ENCODE assay signal across 1 cellular context in genomic region chr10:123117644-123118409, GRCh38.
TF ChIP-seq lines count a peak whose summit lies in the region.

No MANE protein-coding gene starts in this region.

TF ChIP-seq in IMR-90, 13 proteins besides CTCF, POLR2A, EP300 and RAD21:
- no peak for TF ChIP-seq ELK1 (IDR thresholded peaks at IDR 0.05; ENCODE audit: borderline replicate concordance, low read depth, low read length)
- no peak for TF ChIP-seq MAFK (IDR thresholded peaks at IDR 0.05; ENCODE audit: low read depth, low read length)
- TF ChIP-seq SMC3 (IDR thresholded peaks at IDR 0.05; ENCODE audit: low read depth, low read length): no peak
- no peak for TF ChIP-seq CHD1 (IDR thresholded peaks at IDR 0.05; ENCODE audit: low read depth, low read length)
- no peak for TF ChIP-seq CEBPB (IDR thresholded peaks at IDR 0.05; ENCODE audit: low read depth, low read length)
- no peak for TF ChIP-seq USF2 (IDR thresholded peaks at IDR 0.05; ENCODE audit: low read depth, low read length)
- TF ChIP-seq MXI1 (IDR thresholded peaks at IDR 0.05; ENCODE audit: borderline replicate concordance, low read depth, low read length): no peak
- no peak for TF ChIP-seq NFE2L2 (IDR thresholded peaks at IDR 0.05; ENCODE audit: low read depth, low read length)
- TF ChIP-seq RCOR1 (IDR thresholded peaks at IDR 0.05; ENCODE audit: insufficient replicate concordance, low read length): no peak
- TF ChIP-seq BHLHE40 (IDR thresholded peaks at IDR 0.05; ENCODE audit: low read depth, low read length): no peak
- no peak for TF ChIP-seq MAZ (IDR thresholded peaks at IDR 0.05; ENCODE audit: borderline replicate concordance, low read depth, low read length)
- no peak for TF ChIP-seq RFX5 (IDR thresholded peaks at IDR 0.05; ENCODE audit: low read depth, low read length)
